8 cellular contexts compared by ENCODE assay signal in genomic region chr2:111452208-111452607, GRCh38.
DNase-seq lines count a peak whose midpoint lies in the region; ATAC-seq and TF ChIP-seq lines count a peak whose summit lies in the region.
"Not testable (repeated sequence)": the region's sequence is repeated elsewhere in the genome, so short reads cannot be mapped to it uniquely, and the experiment has no call there.

No MANE protein-coding gene starts in this region.

- peak overlapping the region; percentile 20 for H3K27ac Mint-ChIP-seq in T-helper 2 cell treated with Interferon-gamma antibody and Interleukin-4, amounts not matched to agents 5 μg/mL and 100 μg/mL, for 36 hours
- peak overlapping the region; percentile 76 for H3K27ac Mint-ChIP-seq in stimulated activated naive CD8-positive, alpha-beta T cell treated with anti-CD3 and anti-CD28 coated beads, Interleukin-15, Interleukin-2, amounts not matched to agents 100 ng/mL and 50 ng/mL, for 24 hours

- ATAC-seq in GM18517 (IDR thresholded peaks at IDR 0.05; ENCODE audit: unreplicated experiment) (peak; percentile 67), GM21390 (IDR thresholded peaks at IDR 0.05; ENCODE audit: unreplicated experiment) (peak; percentile 74), HG02759 (IDR thresholded peaks at IDR 0.05; ENCODE audit: unreplicated experiment) (peak; percentile 82), HG03442 (IDR thresholded peaks at IDR 0.05; ENCODE audit: unreplicated experiment) (peak; percentile 59), right cardiac atrium (peak; percentile 36 to 49)

- not testable (repeated sequence) for H3K36me3 Mint-ChIP-seq in T-helper 2 cell treated with Interferon-gamma antibody and Interleukin-4, amounts not matched to agents 5 μg/mL and 100 μg/mL, for 36 hours (ENCODE audit: low read depth); stimulated activated naive CD8-positive, alpha-beta T cell treated with anti-CD3 and anti-CD28 coated beads, Interleukin-15, Interleukin-2, amounts not matched to agents 100 ng/mL and 50 ng/mL, for 24 hours (ENCODE audit: low read depth)

- not testable (repeated sequence) for H3K27me3 ChIP-seq in adrenal gland; right cardiac atrium (ENCODE audit: control insufficient read depth, insufficient read depth)

- not testable (repeated sequence) for H3K36me3 ChIP-seq in adrenal gland (replicated peaks in 1 of 2)

- H3K27me3 Mint-ChIP-seq in T-helper 2 cell treated with Interferon-gamma antibody and Interleukin-4, amounts not matched to agents 5 μg/mL and 100 μg/mL, for 36 hours (ENCODE audit: low read depth); stimulated activated naive CD8-positive, alpha-beta T cell treated with anti-CD3 and anti-CD28 coated beads, Interleukin-15, Interleukin-2, amounts not matched to agents 100 ng/mL and 50 ng/mL, for 24 hours: not testable (repeated sequence)

- not testable (repeated sequence) for TF ChIP-seq CTCF in adrenal gland (IDR thresholded peaks at IDR 0.05)

- H3K4me3 ChIP-seq in adrenal gland = peak overlapping the region in 1 of 4 donors; percentile 45
- H3K4me3 ChIP-seq in right cardiac atrium (ENCODE audit: low read length) = not testable (repeated sequence)

- peak; percentile 57 for DNase-seq in T-helper 2 cell treated with Interferon-gamma antibody and Interleukin-4, amounts not matched to agents 5 μg/mL and 100 μg/mL, for 36 hours (ENCODE audit: low spot score)
- DNase-seq in adrenal gland (peak in 5 of 7 donors; percentile 20 to 59 (median 36)), right cardiac atrium (peak in 1 of 3 donors; percentile 22)

- H3K27ac ChIP-seq in adrenal gland (peak overlapping the region in 3 of 5 donors; percentile 26 to 66 (median 54)), right cardiac atrium (ENCODE audit: low read length) (peak overlapping the region; percentile 30)

- TF ChIP-seq POLR2A in adrenal gland (IDR thresholded peaks at IDR 0.05) = not testable (repeated sequence)

- H3K4me1 Mint-ChIP-seq in T-helper 2 cell treated with Interferon-gamma antibody and Interleukin-4, amounts not matched to agents 5 μg/mL and 100 μg/mL, for 36 hours (ENCODE audit: low read depth) = not testable (repeated sequence)
- H3K4me1 Mint-ChIP-seq in stimulated activated naive CD8-positive, alpha-beta T cell treated with anti-CD3 and anti-CD28 coated beads, Interleukin-15, Interleukin-2, amounts not matched to agents 100 ng/mL and 50 ng/mL, for 24 hours (ENCODE audit: low read depth) = peaks cover 14% of the 10 kb centered on the region

- intact Hi-C loops in adrenal gland (cut with DNase I); right cardiac atrium (cut with DNase I): not testable (repeated sequence)

- H3K9me3 ChIP-seq in adrenal gland (replicated peaks in 1 of 3); right cardiac atrium (ENCODE audit: control insufficient read depth, low read length): not testable (repeated sequence)

- not testable (repeated sequence) for H3K4me1 ChIP-seq in adrenal gland (replicated peaks in 1 of 2); right cardiac atrium (ENCODE audit: control insufficient read depth, insufficient read depth, low read length)

- not testable (repeated sequence) for H3K4me3 Mint-ChIP-seq in T-helper 2 cell treated with Interferon-gamma antibody and Interleukin-4, amounts not matched to agents 5 μg/mL and 100 μg/mL, for 36 hours
- H3K4me3 Mint-ChIP-seq in stimulated activated naive CD8-positive, alpha-beta T cell treated with anti-CD3 and anti-CD28 coated beads, Interleukin-15, Interleukin-2, amounts not matched to agents 100 ng/mL and 50 ng/mL, for 24 hours = peak overlapping the region; percentile 23

- H3K9me3 Mint-ChIP-seq in T-helper 2 cell treated with Interferon-gamma antibody and Interleukin-4, amounts not matched to agents 5 μg/mL and 100 μg/mL, for 36 hours; stimulated activated naive CD8-positive, alpha-beta T cell treated with anti-CD3 and anti-CD28 coated beads, Interleukin-15, Interleukin-2, amounts not matched to agents 100 ng/mL and 50 ng/mL, for 24 hours: not testable (repeated sequence)

- 40 to 56% (median 49%) methylated on average over 6 to 7 of the region's 7 CpGs for WGBS in adrenal gland, 4 donors
- 44% methylated on average over 5 of the region's 7 CpGs for WGBS in right cardiac atrium
